22 cellular contexts compared by ENCODE assay signal in genomic region chr2:64414736-64415435, GRCh38. TPM values are rescaled to one million over a fixed set of nuclear protein-coding genes. Genes with fewer than 3 reads are reported as not detected.
DNase-seq lines count a peak whose midpoint lies in the region; ATAC-seq, FAIRE-seq and TF ChIP-seq lines count a peak whose summit lies in the region.
"Had no signal": no experiment of that assay in that cellular context is flagged by ENCODE, and none has a peak within 500 bp of the region (broad histone marks: within the 10 kb centered on the region; RNA-seq: fewer than 3 reads in every experiment).

No MANE protein-coding gene starts in this region.

- H3K36me3 ChIP-seq in K562 (ENCODE audit: control insufficient read depth, insufficient read depth, low read length) (no peaks in the 10 kb centered on the region), neural progenitor cell (no peaks in the 10 kb centered on the region), WERI-Rb-1 (no peaks in the 10 kb centered on the region)
- H3K36me3 ChIP-seq: MG63 had no signal

- no peaks in the 10 kb centered on the region for H3F3A ChIP-seq in neural progenitor cell (ENCODE audit: low read depth)

- H3K9ac ChIP-seq in K562 (ENCODE audit: insufficient read depth in 1 of 2, low read depth in 2 of 2, low read length in 2 of 2) = no peak overlapping the region
- no peak overlapping the region for H3K9ac ChIP-seq in neural progenitor cell
- H3K9ac ChIP-seq: GM23248 had no signal

- no peak overlapping the region for H3K27ac Mint-ChIP-seq in activated CD8-positive, alpha-beta T cell treated with anti-CD3 and anti-CD28 coated beads, Interleukin-2, amount 10 ng/mL, durations not matched to agents 7 days and 5 days
- H3K27ac Mint-ChIP-seq in activated CD8-positive, alpha-beta T cell treated with anti-CD3 and anti-CD28 coated beads for 36 hours = no peak overlapping the region
- H3K27ac Mint-ChIP-seq in neural progenitor cell (peak overlapping the region; percentile 13), chondrocyte (ENCODE audit: unreplicated experiment) (no peak overlapping the region)
- H3K27ac Mint-ChIP-seq: IgD-negative memory B cell had no signal

- POLR2A ChIA-PET in activated CD8-positive, alpha-beta T cell treated with anti-CD3 and anti-CD28 coated beads, Interleukin-2, amount 10 ng/mL, durations not matched to agents 7 days and 5 days (lab: Charles Lee) = no interaction called here
- POLR2A ChIA-PET in activated CD8-positive, alpha-beta T cell treated with anti-CD3 and anti-CD28 coated beads for 36 hours (lab: Charles Lee) = no interaction called here
- POLR2A ChIA-PET in K562 (lab: Yijun Ruan, JAX) = interaction anchor here (1.0 kb wide), 1 partner anchor 13 kb away, joined by 4 read pairs; no protein-coding TSS in a partner anchor

- H3K4me3 ChIP-seq in K562 = no peak overlapping the region
- no peak overlapping the region for H3K4me3 ChIP-seq in neural progenitor cell
- H3K4me3 ChIP-seq in foreskin fibroblast (ENCODE audit: low read depth in 1 of 2, low read length in 2 of 2) = no peak overlapping the region
- H3K4me3 ChIP-seq in WERI-Rb-1 (ENCODE audit: low read depth, low read length) = no peak overlapping the region
- H3K4me3 ChIP-seq: GM23248, MG63 had no signal

- FAIRE-seq in K562 (lab: Jason Lieb, UNC) = no peak
- FAIRE-seq: D721Med, GM12891, GM19239 had no signal

- H3K27me3 ChIP-seq in K562 (ENCODE audit: control insufficient read depth in 2 of 2, insufficient read depth in 2 of 2, low read length in 2 of 2) (peaks cover 9 to 21% of the 10 kb centered on the region in 2 experiments; a peak in 3 of 5 replicates), neural progenitor cell (no peaks in the 10 kb centered on the region), WERI-Rb-1 (ENCODE audit: insufficient read depth, low read depth, severe bottlenecking) (no peaks in the 10 kb centered on the region)
- H3K27me3 ChIP-seq: MG63 had no signal

- in situ Hi-C loops in K562 (cut with MboI) = no loop called here

- TF ChIP-seq EP300 in K562 (IDR thresholded peaks at IDR 0.05; ENCODE audit: low read length) = no peak

- no peak overlapping the region for H3K4me3 Mint-ChIP-seq in activated CD8-positive, alpha-beta T cell treated with anti-CD3 and anti-CD28 coated beads, Interleukin-2, amount 10 ng/mL, durations not matched to agents 7 days and 5 days
- no peak overlapping the region for H3K4me3 Mint-ChIP-seq in activated CD8-positive, alpha-beta T cell treated with anti-CD3 and anti-CD28 coated beads for 36 hours
- H3K4me3 Mint-ChIP-seq in neural progenitor cell = no peak overlapping the region
- H3K4me3 Mint-ChIP-seq in chondrocyte (ENCODE audit: unreplicated experiment) = no peak overlapping the region
- H3K4me3 Mint-ChIP-seq: IgD-negative memory B cell had no signal

- DNase-seq in activated CD8-positive, alpha-beta T cell treated with anti-CD3 and anti-CD28 coated beads, Interleukin-2, amount 10 ng/mL, durations not matched to agents 7 days and 5 days = peak; percentile 9
- no peak for DNase-seq in activated CD8-positive, alpha-beta T cell treated with anti-CD3 and anti-CD28 coated beads for 36 hours
- DNase-seq in K562 (ENCODE audit: extremely low read depth in 1 of 4, low spot score in 3 of 4) (no peak), neural progenitor cell (ENCODE audit: low spot score) (no peak), foreskin fibroblast (no peak), WERI-Rb-1 (no peak), chondrocyte (ENCODE audit: low spot score) (no peak)
- DNase-seq: ACHN, C1 segment of cervical spinal cord, GM23248, HCEC 1CT, Kasumi-1, MG63, NCI-H1092 treated with DMSO at 0.1 percent for 48 hours, NCI-H2081 treated with DMSO at 0.1 percent for 48 hours, NCI-H748 treated with DMSO at 0.1 percent for 48 hours, OCI-M1, SIG-M5 had no signal

- H3K36me3 Mint-ChIP-seq in activated CD8-positive, alpha-beta T cell treated with anti-CD3 and anti-CD28 coated beads, Interleukin-2, amount 10 ng/mL, durations not matched to agents 7 days and 5 days (ENCODE audit: low read depth) = no peaks in the 10 kb centered on the region
- no peaks in the 10 kb centered on the region for H3K36me3 Mint-ChIP-seq in activated CD8-positive, alpha-beta T cell treated with anti-CD3 and anti-CD28 coated beads for 36 hours (ENCODE audit: low read depth)
- H3K36me3 Mint-ChIP-seq in neural progenitor cell (no peaks in the 10 kb centered on the region), chondrocyte (ENCODE audit: low read depth) (no peaks in the 10 kb centered on the region)
- H3K36me3 Mint-ChIP-seq: IgD-negative memory B cell had no signal

- H3K4me1 ChIP-seq in K562 (replicated peaks in 1 of 2; ENCODE audit: control insufficient read depth in 2 of 2, insufficient read depth in 2 of 2, low read length in 2 of 2) (no peaks in the 10 kb centered on the region), neural progenitor cell (no peaks in the 10 kb centered on the region)

- H2AFZ ChIP-seq in K562 (ENCODE audit: low read depth, low read length) (no peak overlapping the region), neural progenitor cell (replicated peaks) (no peak overlapping the region)
- H2AFZ ChIP-seq: GM23248 had no signal

- H3K27ac ChIP-seq in K562 (ENCODE audit: extremely low read depth, low read depth, low read length) (no peak overlapping the region), neural progenitor cell (no peak overlapping the region), WERI-Rb-1 (no peak overlapping the region)
- H3K27ac ChIP-seq: GM23248 had no signal

- H3K4me2 ChIP-seq in K562 (ENCODE audit: insufficient read depth, low read length) (no peak overlapping the region), neural progenitor cell (no peak overlapping the region)

- TF ChIP-seq POLR2A in K562 (conservative IDR thresholded peaks at IDR 0.05) = no peak

- H3K9me1 ChIP-seq in K562 (ENCODE audit: control insufficient read depth, insufficient read depth, low read length) = no peaks in the 10 kb centered on the region

- TF ChIP-seq RAD21 in K562 (CRISPR knock-in tag; conservative IDR thresholded peaks at IDR 0.05 in 1 of 2, IDR thresholded peaks at IDR 0.05 in 1 of 2) = no peak

- H3K4me1 Mint-ChIP-seq in activated CD8-positive, alpha-beta T cell treated with anti-CD3 and anti-CD28 coated beads, Interleukin-2, amount 10 ng/mL, durations not matched to agents 7 days and 5 days (ENCODE audit: low read depth) = no peaks in the 10 kb centered on the region
- H3K4me1 Mint-ChIP-seq in activated CD8-positive, alpha-beta T cell treated with anti-CD3 and anti-CD28 coated beads for 36 hours (ENCODE audit: low read depth) = no peaks in the 10 kb centered on the region
- H3K4me1 Mint-ChIP-seq in neural progenitor cell (peaks cover 5% of the 10 kb centered on the region), chondrocyte (ENCODE audit: low read depth) (peaks cover 2% of the 10 kb centered on the region)
- H3K4me1 Mint-ChIP-seq: IgD-negative memory B cell had no signal

- no peaks in the 10 kb centered on the region for H4K20me1 ChIP-seq in K562 (replicated peaks; ENCODE audit: control insufficient read depth, insufficient read depth, low read length)
- no peaks in the 10 kb centered on the region for H4K20me1 ChIP-seq in neural progenitor cell (ENCODE audit: low read depth)

- no peaks in the 10 kb centered on the region for H3K9me3 ChIP-seq in K562 (replicated peaks; ENCODE audit: control insufficient read depth, insufficient read depth, low read depth, low read length)
- no peaks in the 10 kb centered on the region for H3K9me3 ChIP-seq in neural progenitor cell (ENCODE audit: low read depth)
- no peaks in the 10 kb centered on the region for H3K9me3 ChIP-seq in WERI-Rb-1 (ENCODE audit: severe bottlenecking)
- H3K9me3 ChIP-seq: MG63 had no signal

- CTCF ChIA-PET in activated CD8-positive, alpha-beta T cell treated with anti-CD3 and anti-CD28 coated beads, Interleukin-2, amount 10 ng/mL, durations not matched to agents 7 days and 5 days (lab: Charles Lee) = interaction anchor here (0.8 kb wide), 1 partner anchor 84 kb away, joined by 3 read pairs; no protein-coding TSS in a partner anchor
- CTCF ChIA-PET in activated CD8-positive, alpha-beta T cell treated with anti-CD3 and anti-CD28 coated beads for 36 hours (lab: Charles Lee) = no interaction called here
- CTCF ChIA-PET in K562 (lab: Yijun Ruan, JAX; ENCODE audit: low intra/inter-chr PET ratio) = no interaction called here

- H3K27me3 Mint-ChIP-seq in activated CD8-positive, alpha-beta T cell treated with anti-CD3 and anti-CD28 coated beads, Interleukin-2, amount 10 ng/mL, durations not matched to agents 7 days and 5 days (ENCODE audit: low read depth) = no peaks in the 10 kb centered on the region
- no peaks in the 10 kb centered on the region for H3K27me3 Mint-ChIP-seq in activated CD8-positive, alpha-beta T cell treated with anti-CD3 and anti-CD28 coated beads for 36 hours
- H3K27me3 Mint-ChIP-seq in neural progenitor cell (ENCODE audit: insufficient read depth, low read depth) = no peaks in the 10 kb centered on the region
- peaks cover 2% of the 10 kb centered on the region for H3K27me3 Mint-ChIP-seq in chondrocyte (ENCODE audit: low read depth)

- no peak for TF ChIP-seq CTCF in activated CD8-positive, alpha-beta T cell treated with anti-CD3 and anti-CD28 coated beads for 36 hours (IDR thresholded peaks at IDR 0.05)
- no peak for TF ChIP-seq CTCF in K562 (IDR thresholded peaks at IDR 0.05 in 2 of 3, conservative IDR thresholded peaks at IDR 0.05 in 1 of 3; ENCODE audit: insufficient read depth in 2 of 3, low read depth in 1 of 3, low read length in 3 of 3)
- TF ChIP-seq CTCF in neural progenitor cell (IDR thresholded peaks at IDR 0.05) = no peak
- TF ChIP-seq CTCF in foreskin fibroblast (IDR thresholded peaks at IDR 0.05; ENCODE audit: low read depth, low read length) = no peak
- TF ChIP-seq CTCF in WERI-Rb-1 (IDR thresholded peaks at IDR 0.05; ENCODE audit: low read depth, low read length) = no peak
- no peak for TF ChIP-seq CTCF in chondrocyte (IDR thresholded peaks at IDR 0.05)

- 4% methylated on average over 7 of the region's 7 CpGs for WGBS in K562 (ENCODE audit: insufficient coverage, low coverage, missing lambda C conversion rate)

- no peaks in the 10 kb centered on the region for H3K9me3 Mint-ChIP-seq in activated CD8-positive, alpha-beta T cell treated with anti-CD3 and anti-CD28 coated beads, Interleukin-2, amount 10 ng/mL, durations not matched to agents 7 days and 5 days (ENCODE audit: insufficient read depth)
- H3K9me3 Mint-ChIP-seq in activated CD8-positive, alpha-beta T cell treated with anti-CD3 and anti-CD28 coated beads for 36 hours = no peaks in the 10 kb centered on the region
- H3K9me3 Mint-ChIP-seq in neural progenitor cell (no peaks in the 10 kb centered on the region), chondrocyte (ENCODE audit: low read depth) (no peaks in the 10 kb centered on the region)
- H3K9me3 Mint-ChIP-seq: IgD-negative memory B cell had no signal

- no TSS peak for BruUV-seq in K562 (replicated peaks; lab: Mats Ljungman, UMichigan)

- intact Hi-C loops in activated CD8-positive, alpha-beta T cell treated with anti-CD3 and anti-CD28 coated beads for 36 hours (cut with micrococcal nuclease) = no loop called here
- intact Hi-C loops in K562 (cut with micrococcal nuclease) = no loop called here

- no peak for ATAC-seq in activated CD8-positive, alpha-beta T cell treated with anti-CD3 and anti-CD28 coated beads, Interleukin-2, amount 10 ng/mL, durations not matched to agents 7 days and 5 days
- ATAC-seq in activated CD8-positive, alpha-beta T cell treated with anti-CD3 and anti-CD28 coated beads for 36 hours = no peak
- no peak for ATAC-seq in K562

- H3K79me2 ChIP-seq in K562 (ENCODE audit: control insufficient read depth, insufficient read depth, low read length) (no peaks in the 10 kb centered on the region), neural progenitor cell (ENCODE audit: low read depth) (no peaks in the 10 kb centered on the region)

RNA-seq across cellular contexts. Expression of gene LGALSL, which starts 39.1 kb away (rescaled TPM):
- total RNA-seq in activated CD8-positive, alpha-beta T cell treated with anti-CD3 and anti-CD28 coated beads, Interleukin-2, amount 10 ng/mL, durations not matched to agents 7 days and 5 days = 1 to 10 TPM in 1 of 2 experiments, under 1 TPM in 1; 0.73 to 1.1 TPM
- total RNA-seq in activated CD8-positive, alpha-beta T cell treated with anti-CD3 and anti-CD28 coated beads for 36 hours = 1 to 10 TPM; 3.8 to 3.9 TPM
- total RNA-seq in K562 (2011; cell fraction: chromatin; rRNA removed; ENCODE audit: low replicate concordance) = not detected in 2 replicates
- total RNA-seq in K562 (2011; cell fraction: nucleolus; rRNA removed) = not detected in 2 replicates
- total RNA-seq in K562 (2011; cell fraction: nucleoplasm; rRNA removed) = not detected in 2 replicates
- total RNA-seq in K562 (2014; rRNA removed) (0.09 and 0.24 TPM in 2 replicates), K562 (2014; rRNA removed; fragmentation: Illumina TruSeq; extraction: Trizol) (0.15 and 0.26 TPM in 2 replicates), K562 (2015; rRNA removed; fragmentation: Illumina TruSeq; extraction: Trizol) (not detected in 2 replicates), K562 (2021) (0.22 TPM in 1 of 2 replicates, not detected in the other), neural progenitor cell (ENCODE audit: low replicate concordance) (24.3 and 31.1 TPM in 2 replicates), chondrocyte (12.2 to 26.3 TPM (median 25.0 TPM) in 3 replicates)
- polyA plus RNA-seq in K562 (2011; rRNA removed) (0.29 and 0.47 TPM in 2 replicates), K562 (2014; fragmentation: Illumina TruSeq; extraction: Trizol) (0.16 and 0.24 TPM in 2 replicates), K562 (2014; fragmentation: Nextera tagmentation; extraction: Ambion mirVana) (under 1 TPM; 0.04 to 0.13 TPM), K562 (2014; rRNA removed) (not detected in 2 replicates)
- polyA plus RNA-seq in K562 (2011; cell fraction: cytosol; rRNA removed) = 0.03 and 0.83 TPM in 2 replicates
- polyA plus RNA-seq in K562 (2011; cell fraction: nucleus; rRNA removed) = 0.42 TPM in 1 of 2 replicates, not detected in the other
- polyA plus RNA-seq in K562 (2012) = 0.04 and 0.08 TPM in 2 replicates
- polyA minus RNA-seq in K562 (2011; rRNA and poly(A)+ RNA removed) = 0.21 and 0.51 TPM in 2 replicates
- polyA minus RNA-seq in K562 (2011; cell fraction: cytosol; rRNA and poly(A)+ RNA removed) = not detected in 2 replicates
- 0.22 TPM in 1 of 2 replicates, not detected in the other for polyA minus RNA-seq in K562 (2011; cell fraction: nucleus; rRNA and poly(A)+ RNA removed)
